18 cellular contexts compared by ENCODE assay signal in genomic region chr13:98537306-98537705, GRCh38.
DNase-seq lines count a peak whose midpoint lies in the region; ATAC-seq and FAIRE-seq lines count a peak whose summit lies in the region.
"Had no signal": no experiment of that assay in that cellular context is flagged by ENCODE, and none has a peak within 500 bp of the region (broad histone marks: within the 10 kb centered on the region; RNA-seq: fewer than 3 reads in every experiment).

No MANE protein-coding gene starts in this region.

- H3K27ac Mint-ChIP-seq in effector memory CD8-positive, alpha-beta T cell = peak overlapping the region; percentile 11 to 83
- peak overlapping the region; percentile 73 for H3K27ac Mint-ChIP-seq in stimulated activated memory B cell treated with anti-CD40 and anti-IgM and Interleukin-4, amounts not matched to agents 10 μg/mL and 1 μg/mL and 100 μg/mL, for 72 hours

- no peak for FAIRE-seq in RCC 7860 (lab: Jason Lieb, UNC)
- FAIRE-seq: GM12878, pancreas had no signal

- peaks cover 81 to 84% of the 10 kb centered on the region in 2 donors for H3K4me1 Mint-ChIP-seq in effector memory CD8-positive, alpha-beta T cell (ENCODE audit: low read depth in 2 of 2)
- H3K4me1 Mint-ChIP-seq in stimulated activated memory B cell treated with anti-CD40 and anti-IgM and Interleukin-4, amounts not matched to agents 10 μg/mL and 1 μg/mL and 100 μg/mL, for 72 hours = peaks cover 94% of the 10 kb centered on the region

- H3K36me3 Mint-ChIP-seq in effector memory CD8-positive, alpha-beta T cell (ENCODE audit: insufficient read depth) = peaks cover 30% of the 10 kb centered on the region
- H3K36me3 Mint-ChIP-seq in stimulated activated memory B cell treated with anti-CD40 and anti-IgM and Interleukin-4, amounts not matched to agents 10 μg/mL and 1 μg/mL and 100 μg/mL, for 72 hours = peaks cover 33% of the 10 kb centered on the region

- no peak for ATAC-seq in effector memory CD8-positive, alpha-beta T cell (replicated peaks)
- no peak for ATAC-seq in stimulated activated memory B cell treated with anti-CD40 and anti-IgM and Interleukin-4, amounts not matched to agents 10 μg/mL and 1 μg/mL and 100 μg/mL, for 72 hours
- ATAC-seq: GM12878, pancreas, sciatic nerve had no signal

- peak overlapping the region; percentile 7 to 68 for H3K4me3 Mint-ChIP-seq in effector memory CD8-positive, alpha-beta T cell
- H3K4me3 Mint-ChIP-seq in stimulated activated memory B cell treated with anti-CD40 and anti-IgM and Interleukin-4, amounts not matched to agents 10 μg/mL and 1 μg/mL and 100 μg/mL, for 72 hours = no peak overlapping the region

- peak; percentile 68 for DNase-seq in COLO668 (lab: John Stamatoyannopoulos, UW; ENCODE audit: unreplicated experiment)
- peak; percentile 50 for DNase-seq in NCI-H69 (lab: John Stamatoyannopoulos, UW)
- DNase-seq in effector memory CD8-positive, alpha-beta T cell = no peak
- DNase-seq in RCC 7860 (ENCODE audit: low spot score) = no peak
- DNase-seq in RKO (ENCODE audit: low spot score) = no peak
- no peak for DNase-seq in foreskin melanocyte
- DNase-seq: activated CD8-positive, alpha-beta memory T cell treated with anti-CD3 and anti-CD28 coated beads for 24 hours; GF-D8; HCEC 1CT; Karpas-422; left ventricle myocardium inferior; NCI-H1092 treated with DMSO at 0.1 percent for 48 hours; NCI-H774 had no signal

- H3K27me3 Mint-ChIP-seq in effector memory CD8-positive, alpha-beta T cell = no peaks in the 10 kb centered on the region
- no peaks in the 10 kb centered on the region for H3K27me3 Mint-ChIP-seq in stimulated activated memory B cell treated with anti-CD40 and anti-IgM and Interleukin-4, amounts not matched to agents 10 μg/mL and 1 μg/mL and 100 μg/mL, for 72 hours

- H3K9me3 Mint-ChIP-seq in effector memory CD8-positive, alpha-beta T cell = no peaks in the 10 kb centered on the region
- H3K9me3 Mint-ChIP-seq in stimulated activated memory B cell treated with anti-CD40 and anti-IgM and Interleukin-4, amounts not matched to agents 10 μg/mL and 1 μg/mL and 100 μg/mL, for 72 hours = no peaks in the 10 kb centered on the region
- H3K9me3 Mint-ChIP-seq: activated T-helper 2 cell treated with anti-CD3 and anti-CD28 coated beads, Interferon-gamma antibody, Interleukin-2, Interleukin-4, amounts not matched to agents 10 μg/mL and 5 μg/mL and 100 μg/mL, durations not matched to agents 14 hours and 24 hours and 36 hours had no signal

Comparison
In these comparisons a context has a peak if more than half of its experiments do, and no peak if none do; other contexts are left out.
1. DNase-seq: peak in COLO668 (single experiment) and NCI-H69 (single experiment); none in effector memory CD8-positive, alpha-beta T cell (0 of 3), RCC 7860 (single experiment), RKO (single experiment) and foreskin melanocyte (single experiment).